Comparison of ENCODE assay signal across 10 cellular contexts in genomic region chr3:11624161-11624560, GRCh38. TPM values are rescaled to one million over a fixed set of nuclear protein-coding genes. Genes with fewer than 3 reads are reported as not detected.
A peak's percentile ranks its signal among the peaks of the same experiment; 100 is the strongest.
DNase-seq lines count a peak whose midpoint lies in the region; ATAC-seq, FAIRE-seq and TF ChIP-seq lines count a peak whose summit lies in the region.
"Had no signal": no experiment of that assay in that cellular context is flagged by ENCODE, and none has a peak within 500 bp of the region (broad histone marks: within the 10 kb centered on the region; RNA-seq: fewer than 3 reads in every experiment).

No MANE protein-coding gene starts in this region.

- peaks cover 14 to 21% of the 10 kb centered on the region in 2 donors for H3K4me1 ChIP-seq in kidney (ENCODE audit: control insufficient read depth in 1 of 2, insufficient read depth in 1 of 2, low read depth in 1 of 2, low read length in 2 of 2)

- peak; percentile 57 for ATAC-seq in HG02885 (IDR thresholded peaks at IDR 0.05; ENCODE audit: poor library complexity, unreplicated experiment)

- TF ChIP-seq CTCF in epithelial cell of esophagus (IDR thresholded peaks at IDR 0.05; ENCODE audit: insufficient read depth, low read depth, low read length, missing control alignments), result no peak
- TF ChIP-seq CTCF in kidney (IDR thresholded peaks at IDR 0.05; ENCODE audit: borderline replicate concordance, extremely low read depth, insufficient read depth), result no peak

- peak; percentile 73 for DNase-seq in activated CD8-positive, alpha-beta memory T cell treated with anti-CD3 and anti-CD28 coated beads for 24 hours
- DNase-seq in epithelial cell of esophagus (ENCODE audit: low read depth), result peak; percentile 72
- DNase-seq in stimulated activated CD8-positive, alpha-beta memory T cell treated with anti-CD3 and anti-CD28 coated beads, Interleukin-12 subunit alpha, Interleukin-12 subunit beta, amount 100 ng/mL, for 4 hours (ENCODE audit: low read depth), result peak; percentile 29
- no peak for DNase-seq in NCI-H1417 (lab: John Stamatoyannopoulos, UW)
- DNase-seq in AG08396 (ENCODE audit: low spot score), result no peak
- no peak for DNase-seq in kidney
- DNase-seq in NCI-H446 treated with DMSO at 0.1 percent for 48 hours (lab: John Stamatoyannopoulos, UW), result no peak
- DNase-seq: stimulated activated naive B cell treated with anti-CD40 and anti-IgM and Interleukin-4, amounts not matched to agents 10 μg/mL and 1 μg/mL and 100 μg/mL, for 72 hours had no signal

- H3K9me3 ChIP-seq in kidney (ENCODE audit: control insufficient read depth in 1 of 2, low read length in 2 of 2), result no peaks in the 10 kb centered on the region
- H3K9me3 ChIP-seq: SJSA1 had no signal

- FAIRE-seq in kidney (lab: Jason Lieb, UNC), result no peak

- H3K9ac ChIP-seq in kidney (ENCODE audit: low read length in 2 of 2), result no peak overlapping the region

- no peak overlapping the region for H3K4me3 ChIP-seq in epithelial cell of esophagus (ENCODE audit: low read length)
- H3K4me3 ChIP-seq in kidney (ENCODE audit: low read length in 2 of 2), result no peak overlapping the region
- H3K4me3 ChIP-seq: SJSA1 had no signal

- intact Hi-C loops in kidney (cut with DNase I), result no loop called here

- H3K27ac ChIP-seq in kidney (ENCODE audit: low read depth in 2 of 2, low read length in 2 of 2), result no peak overlapping the region
- H3K27ac ChIP-seq: SJSA1 had no signal

- no peaks in the 10 kb centered on the region for H3K36me3 ChIP-seq in kidney (ENCODE audit: control insufficient read depth in 1 of 2, insufficient read depth in 2 of 2, low read length in 2 of 2)

RNA-seq across cellular contexts. Expression of gene VGLL4, which starts 19.6 kb away (rescaled TPM):
- 78.5 TPM for total RNA-seq in kidney
- 41.4 TPM for polyA plus RNA-seq in kidney (ENCODE audit: insufficient read depth, low read depth, low replicate concordance)

Comparison
In these comparisons a context has a peak if more than half of its experiments do, and no peak if none do; other contexts are left out.
1. DNase-seq: peak in activated CD8-positive, alpha-beta memory T cell treated with anti-CD3 and anti-CD28 coated beads for 24 hours (single experiment), epithelial cell of esophagus (single experiment) and stimulated activated CD8-positive, alpha-beta memory T cell treated with anti-CD3 and anti-CD28 coated beads, Interleukin-12 subunit alpha, Interleukin-12 subunit beta, amount 100 ng/mL, for 4 hours (single experiment); none in NCI-H1417 (0 of 3), AG08396 (single experiment), kidney (single experiment) and NCI-H446 treated with DMSO at 0.1 percent for 48 hours (single experiment).